ENCODE assay signal across 8 cellular contexts in the genomic region with DNA sequence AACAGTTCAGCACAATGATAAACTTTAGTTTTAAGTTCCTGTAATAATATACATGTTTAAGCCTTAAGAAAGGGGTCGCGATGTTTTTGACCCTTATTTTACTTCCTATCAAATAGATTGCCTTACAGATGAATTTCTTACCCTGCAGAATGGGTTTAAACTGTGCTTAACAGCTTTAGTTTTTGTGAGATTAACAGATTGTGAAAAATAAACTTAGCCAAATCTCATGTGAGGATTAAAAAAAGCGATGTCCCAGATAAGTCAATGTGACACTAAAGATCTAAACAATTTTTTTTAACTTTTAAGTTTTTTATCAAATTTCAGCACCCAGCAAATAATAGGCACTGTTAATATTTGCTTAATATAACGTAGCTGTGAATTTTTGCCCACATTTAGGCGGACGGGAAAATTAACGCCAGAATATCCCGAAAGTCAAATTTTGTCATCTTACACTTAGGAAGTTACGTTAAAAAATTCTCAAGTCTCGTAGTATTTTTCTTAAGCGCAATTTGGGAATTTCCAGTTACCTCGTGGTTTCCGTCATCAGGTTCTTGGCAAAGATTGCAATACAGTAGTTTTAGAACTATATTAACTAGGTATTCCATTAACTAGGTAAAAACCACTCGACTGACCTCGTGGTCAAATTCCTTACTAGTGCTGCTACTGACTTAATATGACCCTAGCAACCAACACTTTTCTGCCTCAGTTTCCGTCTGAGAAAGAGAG. TPM values are rescaled to one million over a fixed set of nuclear protein-coding genes. Genes with fewer than 3 reads are reported as not detected.
DNase-seq lines count a peak whose midpoint lies in the region; ATAC-seq and TF ChIP-seq lines count a peak whose summit lies in the region.

No MANE protein-coding gene starts in this region.

- no peak for ATAC-seq in upper lobe of left lung (ENCODE audit: low FRiP score in 2 of 2)
- no peak for ATAC-seq in GM21526 (IDR thresholded peaks at IDR 0.05; ENCODE audit: low FRiP score, unreplicated experiment)

- H3K27me3 ChIP-seq in upper lobe of left lung: no peaks in the 10 kb centered on the region

- peak overlapping the region; percentile 93 to 96 (median 96) for H3K27ac ChIP-seq in upper lobe of left lung

- H3K9me3 ChIP-seq in upper lobe of left lung: no peaks in the 10 kb centered on the region

- H3K36me3 Mint-ChIP-seq in activated naive CD4-positive, alpha-beta T cell treated with anti-CD3 and anti-CD28 coated beads, Interleukin-2, amount 50 U/mL, for 24 hours: peaks cover 42% of the 10 kb centered on the region

- peak overlapping the region; percentile 99 for H3K4me3 Mint-ChIP-seq in activated naive CD4-positive, alpha-beta T cell treated with anti-CD3 and anti-CD28 coated beads, Interleukin-2, amount 50 U/mL, for 24 hours

- DNase-seq in activated naive CD4-positive, alpha-beta T cell treated with Interleukin-2 at 50 U/mL for 16 hours: no peak
- no peak for DNase-seq in astrocyte of the cerebellum (ENCODE audit: low read depth)
- no peak for DNase-seq in lower leg skin (ENCODE audit: low spot score in 2 of 2)
- peak in 1 of 2 donors; percentile 26 for DNase-seq in upper lobe of left lung
- no peak for DNase-seq in SW480 (ENCODE audit: low spot score)
- DNase-seq in SIG-M5 treated with dmso at 0.1 percent for 504 hours (lab: John Stamatoyannopoulos, UW; ENCODE audit: unreplicated experiment): no peak

- peak in 1 of 4 donors; percentile 26 for TF ChIP-seq EP300 in upper lobe of left lung (IDR thresholded peaks at IDR 0.05)

- TF ChIP-seq POLR2A in lower leg skin (IDR thresholded peaks at IDR 0.05) (no peak), upper lobe of left lung (IDR thresholded peaks at IDR 0.05) (no peak)

- intact Hi-C loops in lower leg skin (cut with DNase I; ENCODE audit: low total_unique reads): no loop called here

- H3K4me1 ChIP-seq in upper lobe of left lung: peaks cover 36 to 58% (median 44%) of the 10 kb centered on the region in 4 donors

- peaks cover 0 to 32% (median 8%) of the 10 kb centered on the region in 4 donors for H3K36me3 ChIP-seq in upper lobe of left lung

- WGBS in lower leg skin, 2 donors: 2 to 3% methylated on average over 16 of the region's 16 CpGs
- 2 to 4% methylated on average over 16 of the region's 16 CpGs for WGBS in upper lobe of left lung, 2 donors

- peak overlapping the region; percentile 77 for H3K4me3 ChIP-seq in astrocyte of the cerebellum (ENCODE audit: low read depth, low read length)
- H3K4me3 ChIP-seq in lower leg skin (ENCODE audit: low read depth, poor library complexity, severe bottlenecking): peak overlapping the region; percentile 80
- peak overlapping the region; percentile 58 to 91 (median 68) for H3K4me3 ChIP-seq in upper lobe of left lung

- H3K27ac Mint-ChIP-seq in activated naive CD4-positive, alpha-beta T cell treated with anti-CD3 and anti-CD28 coated beads, Interleukin-2, amount 50 U/mL, for 24 hours: peak overlapping the region; percentile 100

- H3K4me1 Mint-ChIP-seq in activated naive CD4-positive, alpha-beta T cell treated with anti-CD3 and anti-CD28 coated beads, Interleukin-2, amount 50 U/mL, for 24 hours: peaks cover 36% of the 10 kb centered on the region

- in situ Hi-C loops in astrocyte of the cerebellum (cut with HindIII; ENCODE audit: low sequenced_read_pairs): no loop called here

- H3K27me3 Mint-ChIP-seq in activated naive CD4-positive, alpha-beta T cell treated with anti-CD3 and anti-CD28 coated beads, Interleukin-2, amount 50 U/mL, for 24 hours: no peaks in the 10 kb centered on the region

- TF ChIP-seq CTCF in astrocyte of the cerebellum (IDR thresholded peaks at IDR 0.05; ENCODE audit: low read depth, low read length, missing control alignments) (no peak), lower leg skin (IDR thresholded peaks at IDR 0.05) (no peak), upper lobe of left lung (IDR thresholded peaks at IDR 0.05) (no peak)

- H3K9me3 Mint-ChIP-seq in activated naive CD4-positive, alpha-beta T cell treated with anti-CD3 and anti-CD28 coated beads, Interleukin-2, amount 50 U/mL, for 24 hours: no peaks in the 10 kb centered on the region

RNA-seq across cellular contexts. Expression of a gene that starts 1.2 kb away (rescaled TPM):
- 100 to 1,000 TPM; 312 to 425 (median 376) TPM for total RNA-seq in lower leg skin
- 100 to 1,000 TPM; 119 to 390 (median 293) TPM for total RNA-seq in upper lobe of left lung

RNA-seq across cellular contexts. Expression of a gene that starts 11.8 kb away (rescaled TPM):
- total RNA-seq in lower leg skin: 1 to 10 TPM in 1 of 4 donors, under 1 TPM in 1, not detected in 2; 0.21 to 2.6 TPM
- total RNA-seq in upper lobe of left lung: 1 to 10 TPM in 1 of 6 donors, under 1 TPM in 4, not detected in 1; 0.15 to 1.0 (median 0.34) TPM
